12 cellular contexts compared by ENCODE assay signal in genomic region chr18:12989397-12990127, GRCh38. TPM values are rescaled to one million over a fixed set of nuclear protein-coding genes. Genes with fewer than 3 reads are reported as not detected.
DNase-seq lines count a peak whose midpoint lies in the region; ATAC-seq and TF ChIP-seq lines count a peak whose summit lies in the region.
"Had no signal": no experiment of that assay in that cellular context is flagged by ENCODE, and none has a peak within 500 bp of the region (broad histone marks: within the 10 kb centered on the region; RNA-seq: fewer than 3 reads in every experiment).

No MANE protein-coding gene starts in this region.

- POLR2A ChIA-PET in IMR-90 (lab: Charles Lee; ENCODE audit: unreplicated experiment), result no interaction called here

- TF ChIP-seq CTCF in IMR-90 (conservative IDR thresholded peaks at IDR 0.05; ENCODE audit: low read depth, low read length), result no peak

- H4K20me1 ChIP-seq in IMR-90 (ENCODE audit: insufficient read depth, low read length), result peaks cover 12% of the 10 kb centered on the region; the same call in 1 of the 2 replicates

- no peak overlapping the region for H2AFZ ChIP-seq in IMR-90 (replicated peaks; ENCODE audit: low read length, poor library complexity)
- no peak overlapping the region for H2AFZ ChIP-seq in neuron (ENCODE audit: low read depth, low read length)

- 0 out of 2 replicates have a peak overlapping the region, but pooled peaks have one; percentile 13 for H2BK20ac ChIP-seq in IMR-90 (ENCODE audit: low read depth, low read length)

- no peak overlapping the region for H2AK9ac ChIP-seq in IMR-90 (replicated peaks; ENCODE audit: low read depth, low read length, poor library complexity)

- H3K18ac ChIP-seq in IMR-90 (ENCODE audit: low read depth, low read length), result no peak overlapping the region

- H3K4me1 Mint-ChIP-seq in activated naive CD8-positive, alpha-beta T cell treated with anti-CD3 and anti-CD28 coated beads, Interleukin-2, amount 50 U/mL, for 24 hours, result peaks cover 20% of the 10 kb centered on the region

- H3K14ac ChIP-seq in IMR-90 (replicated peaks; ENCODE audit: low read depth, low read length), result no peak overlapping the region

- no peaks in the 10 kb centered on the region for H3K36me3 ChIP-seq in IMR-90 (ENCODE audit: control insufficient read depth, insufficient read depth, low read length)
- H3K36me3 ChIP-seq in neuron (ENCODE audit: insufficient read depth, low read length), result peaks cover 9% of the 10 kb centered on the region

- no peaks in the 10 kb centered on the region for H3K9me3 Mint-ChIP-seq in activated naive CD8-positive, alpha-beta T cell treated with anti-CD3 and anti-CD28 coated beads, Interleukin-2, amount 50 U/mL, for 24 hours

- ATAC-seq in IMR-90 (ENCODE audit: low read depth) (no peak), esophagus mucosa (no peak)
- ATAC-seq in activated naive CD8-positive, alpha-beta T cell treated with anti-CD3 and anti-CD28 coated beads, Interleukin-2, amount 50 U/mL, for 24 hours, result no peak

- in situ Hi-C loops in IMR-90 (cut with MboI; ENCODE audit: low sequenced_read_pairs), result loop anchor here (25.0 kb wide), 1 partner anchor 748 kb away; the partner anchor contains the start of genes FAM210A and RNMT

- TF ChIP-seq POLR2A in IMR-90 (IDR thresholded peaks at IDR 0.05; ENCODE audit: low read depth, low read length), result no peak

- H4K8ac ChIP-seq in IMR-90 (ENCODE audit: low read depth in 2 of 2, low read length in 2 of 2), result peak overlapping the region; percentile 63 to 96

- TF ChIP-seq RAD21 in IMR-90 (IDR thresholded peaks at IDR 0.05; ENCODE audit: low read length), result no peak

- H3K4me3 Mint-ChIP-seq in activated naive CD8-positive, alpha-beta T cell treated with anti-CD3 and anti-CD28 coated beads, Interleukin-2, amount 50 U/mL, for 24 hours, result peak overlapping the region; percentile 89

- DNase-seq in NCI-H82 (lab: John Stamatoyannopoulos, UW) (peak; percentile 30), NCI-H82 treated with DMSO at 0.1 percent for 48 hours (lab: John Stamatoyannopoulos, UW; ENCODE audit: unreplicated experiment) (no peak), IMR-90 (no peak), amniotic stem cell (lab: John Stamatoyannopoulos, UW) (no peak)
- no peak for DNase-seq in activated naive CD8-positive, alpha-beta T cell treated with anti-CD3 and anti-CD28 coated beads, Interleukin-2, amount 50 U/mL, for 24 hours
- DNase-seq in stimulated activated CD4-positive, alpha-beta T cell treated with anti-CD3 and anti-CD28 coated beads, Interleukin-2, amount 100 ng/mL, for 24 hours, result no peak
- DNase-seq: KG1; stimulated activated naive CD4-positive, alpha-beta T cell; T-helper 9 cell had no signal

- peak overlapping the region; percentile 64 for H2BK5ac ChIP-seq in IMR-90 (ENCODE audit: low read depth, low read length, poor library complexity, severe bottlenecking)

- no peak overlapping the region for H3K4ac ChIP-seq in IMR-90 (ENCODE audit: low read depth, low read length)

- H4K91ac ChIP-seq in IMR-90 (ENCODE audit: insufficient read depth, low read depth, low read length), result no peak overlapping the region

- H3K23ac ChIP-seq in IMR-90 (ENCODE audit: low read depth, low read length), result no peak overlapping the region; the same call in 1 of the 2 replicates

- peaks cover 10 to 23% of the 10 kb centered on the region in 2 experiments; a peak in 3 of 4 replicates for H3K79me1 ChIP-seq in IMR-90 (ENCODE audit: low read depth in 1 of 2, low read length in 2 of 2)

- H2BK120ac ChIP-seq in IMR-90 (ENCODE audit: low read depth, low read length), result no peak overlapping the region

- no peak overlapping the region for H4K5ac ChIP-seq in IMR-90 (ENCODE audit: low read depth, low read length)

- peak overlapping the region; percentile 89 for H3K27ac Mint-ChIP-seq in activated naive CD8-positive, alpha-beta T cell treated with anti-CD3 and anti-CD28 coated beads, Interleukin-2, amount 50 U/mL, for 24 hours

- H3K27ac ChIP-seq in IMR-90 (ENCODE audit: insufficient read depth, low read length), result no peak overlapping the region

- CTCF ChIA-PET in IMR-90 (lab: Yijun Ruan, JAX), result no interaction called here

- H3K9me1 ChIP-seq in IMR-90 (ENCODE audit: insufficient read depth, low read length), result peaks cover 14% of the 10 kb centered on the region

- H3K27me3 ChIP-seq in IMR-90 (ENCODE audit: control insufficient read depth, insufficient read depth, low read length), result no peaks in the 10 kb centered on the region
- H3K27me3 ChIP-seq in neuron (ENCODE audit: insufficient read depth, low read length), result no peaks in the 10 kb centered on the region

- H3K4me2 ChIP-seq in IMR-90 (ENCODE audit: low read depth, low read length), result no peak overlapping the region

- dilution Hi-C loops in IMR-90 (cut with HindIII; ENCODE audit: low sequenced_read_pairs, unreplicated experiment), result no loop called here

- peaks cover 20% of the 10 kb centered on the region for H3K36me3 Mint-ChIP-seq in activated naive CD8-positive, alpha-beta T cell treated with anti-CD3 and anti-CD28 coated beads, Interleukin-2, amount 50 U/mL, for 24 hours (ENCODE audit: low read depth)

- no peak overlapping the region for H3K9ac ChIP-seq in IMR-90 (ENCODE audit: low read depth, low read length)

- no TSS peak for BruUV-seq in IMR-90 (replicated peaks; lab: Mats Ljungman, UMichigan)

- no peak overlapping the region for H2BK15ac ChIP-seq in IMR-90 (ENCODE audit: low read depth, low read length)

- WGBS in IMR-90 (ENCODE audit: extremely low coverage in 2 of 2, insufficient read length in 1 of 2), 2 experiments, result 85% methylated on average over 4 of the region's 8 CpGs; no CpG with 5 or more reads in 1 of the 2 experiments

- intact Hi-C loops in IMR-90 (cut with micrococcal nuclease), result no loop called here

- peaks cover 3% of the 10 kb centered on the region for H3K27me3 Mint-ChIP-seq in activated naive CD8-positive, alpha-beta T cell treated with anti-CD3 and anti-CD28 coated beads, Interleukin-2, amount 50 U/mL, for 24 hours

- H2AK5ac ChIP-seq in IMR-90 (ENCODE audit: low read depth, low read length), result no peak overlapping the region

- no peak overlapping the region for H3K4me3 ChIP-seq in IMR-90 (ENCODE audit: insufficient read depth, low read depth, low read length)
- H3K4me3 ChIP-seq in neuron (ENCODE audit: low read length), result peak overlapping the region; percentile 57
- H3K4me3 ChIP-seq: lung had no signal

- no peak overlapping the region for H3K56ac ChIP-seq in IMR-90 (ENCODE audit: extremely low read depth, insufficient read depth, low read length)

- H3K9me3 ChIP-seq in IMR-90 (ENCODE audit: control insufficient read depth, insufficient read depth, low read length), result no peaks in the 10 kb centered on the region
- no peaks in the 10 kb centered on the region for H3K9me3 ChIP-seq in neuron (ENCODE audit: low read length)

- H3K4me1 ChIP-seq in IMR-90 (ENCODE audit: control insufficient read depth, insufficient read depth, low read length), result peaks cover 8% of the 10 kb centered on the region
- H3K4me1 ChIP-seq in neuron (ENCODE audit: insufficient read depth, low read length), result peaks cover 18% of the 10 kb centered on the region

TF ChIP-seq in IMR-90, 13 proteins besides CTCF, POLR2A, EP300 and RAD21:
- TF ChIP-seq SMC3 (IDR thresholded peaks at IDR 0.05; ENCODE audit: low read depth, low read length), result no peak
- TF ChIP-seq MAFK (IDR thresholded peaks at IDR 0.05; ENCODE audit: low read depth, low read length), result no peak
- no peak for TF ChIP-seq CHD1 (IDR thresholded peaks at IDR 0.05; ENCODE audit: low read depth, low read length)
- TF ChIP-seq BHLHE40 (IDR thresholded peaks at IDR 0.05; ENCODE audit: low read depth, low read length), result no peak
- no peak for TF ChIP-seq NFE2L2 (IDR thresholded peaks at IDR 0.05; ENCODE audit: low read depth, low read length)
- no peak for TF ChIP-seq ELK1 (IDR thresholded peaks at IDR 0.05; ENCODE audit: borderline replicate concordance, low read depth, low read length)
- TF ChIP-seq FOS (IDR thresholded peaks at IDR 0.05; ENCODE audit: low read depth, low read length), result no peak
- no peak for TF ChIP-seq RCOR1 (IDR thresholded peaks at IDR 0.05; ENCODE audit: insufficient replicate concordance, low read length)
- no peak for TF ChIP-seq USF2 (IDR thresholded peaks at IDR 0.05; ENCODE audit: low read depth, low read length)
- no peak for TF ChIP-seq CEBPB (IDR thresholded peaks at IDR 0.05; ENCODE audit: low read depth, low read length)

RNA-seq across cellular contexts. Expression of gene CEP192, which starts 1.6 kb away (rescaled TPM):
- 29.0 and 34.2 TPM in 2 replicates for total RNA-seq in IMR-90 (2012; rRNA removed)
- 12.9 and 17.2 TPM in 2 replicates for polyA plus RNA-seq in IMR-90 (2012; rRNA removed)
- 3.4 and 7.1 TPM in 2 replicates for polyA plus RNA-seq in IMR-90 (2012; cell fraction: cytosol; rRNA removed)
- polyA plus RNA-seq in IMR-90 (2012; cell fraction: nucleus; rRNA removed; ENCODE audit: low replicate concordance), result 10.9 and 42.0 TPM in 2 replicates
- 13.7 TPM for total RNA-seq in esophagus mucosa

RNA-seq across cellular contexts. Expression of gene SEH1L, which starts 41.8 kb away (rescaled TPM):
- 43.0 and 45.5 TPM in 2 replicates for total RNA-seq in IMR-90 (2012; rRNA removed)
- polyA plus RNA-seq in IMR-90 (2012; rRNA removed), result 25.1 and 27.6 TPM in 2 replicates
- polyA plus RNA-seq in IMR-90 (2012; cell fraction: cytosol; rRNA removed), result 9.5 and 19.0 TPM in 2 replicates
- polyA plus RNA-seq in IMR-90 (2012; cell fraction: nucleus; rRNA removed; ENCODE audit: low replicate concordance), result 8.2 and 20.6 TPM in 2 replicates
- 41.4 TPM for total RNA-seq in esophagus mucosa
